ENCODE assay signal across 8 cellular contexts in genomic region chr1:32013386-32014198, GRCh38. TPM values are rescaled to one million over a fixed set of nuclear protein-coding genes. Genes with fewer than 3 reads are reported as not detected.
DNase-seq lines count a peak whose midpoint lies in the region; ATAC-seq and TF ChIP-seq lines count a peak whose summit lies in the region.

A gene with protein sequence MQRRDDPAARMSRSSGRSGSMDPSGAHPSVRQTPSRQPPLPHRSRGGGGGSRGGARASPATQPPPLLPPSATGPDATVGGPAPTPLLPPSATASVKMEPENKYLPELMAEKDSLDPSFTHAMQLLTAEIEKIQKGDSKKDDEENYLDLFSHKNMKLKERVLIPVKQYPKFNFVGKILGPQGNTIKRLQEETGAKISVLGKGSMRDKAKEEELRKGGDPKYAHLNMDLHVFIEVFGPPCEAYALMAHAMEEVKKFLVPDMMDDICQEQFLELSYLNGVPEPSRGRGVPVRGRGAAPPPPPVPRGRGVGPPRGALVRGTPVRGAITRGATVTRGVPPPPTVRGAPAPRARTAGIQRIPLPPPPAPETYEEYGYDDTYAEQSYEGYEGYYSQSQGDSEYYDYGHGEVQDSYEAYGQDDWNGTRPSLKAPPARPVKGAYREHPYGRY (plus strand): TSS chr1:32013868. CDS start chr1:32013996, 128 bp downstream.

- H3K27me3 ChIP-seq in GM06990 (replicated peaks; ENCODE audit: control insufficient read depth, insufficient read depth, low read length) (no peaks in the 10 kb centered on the region), suprapubic skin (no peaks in the 10 kb centered on the region)

- TF ChIP-seq CTCF in GM06990 (IDR thresholded peaks at IDR 0.05; ENCODE audit: insufficient read depth, low read length, poor library complexity, severe bottlenecking) (no peak), suprapubic skin (IDR thresholded peaks at IDR 0.05) (no peak)

- peaks cover 33% of the 10 kb centered on the region for H3K4me1 ChIP-seq in suprapubic skin

- peak within 1 kb of the TSS; percentile 97 for H3K27ac Mint-ChIP-seq in activated naive CD4-positive, alpha-beta T cell treated with anti-CD3 and anti-CD28 coated beads, Interleukin-2, amount 50 U/mL, for 24 hours

- H3K9me3 ChIP-seq in suprapubic skin: no peaks in the 10 kb centered on the region

- peak within 1 kb of the TSS; percentile 86 for H3K4me3 ChIP-seq in GM06990 (replicated peaks; ENCODE audit: low read depth, low read length)
- peak within 1 kb of the TSS; percentile 92 for H3K4me3 ChIP-seq in suprapubic skin

- H3K36me3 ChIP-seq in GM06990 (ENCODE audit: control insufficient read depth, insufficient read depth, low read length): no peaks in the 10 kb centered on the region; the same call in 1 of the 2 replicates
- H3K36me3 ChIP-seq in suprapubic skin: no peaks in the 10 kb centered on the region

- ATAC-seq in HG02588 (IDR thresholded peaks at IDR 0.05; ENCODE audit: unreplicated experiment) (peak; percentile 74), SK-N-SH treated with all-trans-retinoic acid at 6 μM for 48 hours (peak; percentile 86)

- H3K27me3 Mint-ChIP-seq in activated naive CD4-positive, alpha-beta T cell treated with anti-CD3 and anti-CD28 coated beads, Interleukin-2, amount 50 U/mL, for 24 hours: no peaks in the 10 kb centered on the region

- H3K9me3 Mint-ChIP-seq in activated naive CD4-positive, alpha-beta T cell treated with anti-CD3 and anti-CD28 coated beads, Interleukin-2, amount 50 U/mL, for 24 hours: no peaks in the 10 kb centered on the region

- no peak for TF ChIP-seq EP300 in suprapubic skin (IDR thresholded peaks at IDR 0.05)

- H3K4me3 Mint-ChIP-seq in activated naive CD4-positive, alpha-beta T cell treated with anti-CD3 and anti-CD28 coated beads, Interleukin-2, amount 50 U/mL, for 24 hours: peak within 1 kb of the TSS; percentile 93

- H3K4me1 Mint-ChIP-seq in activated naive CD4-positive, alpha-beta T cell treated with anti-CD3 and anti-CD28 coated beads, Interleukin-2, amount 50 U/mL, for 24 hours: peaks cover 33% of the 10 kb centered on the region

- H3K27ac ChIP-seq in suprapubic skin: peak within 1 kb of the TSS; percentile 98

- under 1% methylated on average over 67 of the region's 101 CpGs for WGBS in suprapubic skin

- DNase-seq in GM06990 (ENCODE audit: extremely low read depth, insufficient read length) (peak; percentile 100), NCI-H1092 (lab: John Stamatoyannopoulos, UW) (peak; percentile 100), globus pallidus (ENCODE audit: low spot score) (peak; percentile 99), nucleus accumbens (lab: John Stamatoyannopoulos, UW) (peak; percentile 81 to 99 (median 98)), suprapubic skin (ENCODE audit: low spot score in 2 of 2) (peak; percentile 99 to 100)

- peaks cover 3% of the 10 kb centered on the region for H3K36me3 Mint-ChIP-seq in activated naive CD4-positive, alpha-beta T cell treated with anti-CD3 and anti-CD28 coated beads, Interleukin-2, amount 50 U/mL, for 24 hours

- peak in 1 of 2 donors; percentile 88 for TF ChIP-seq POLR2A in suprapubic skin (IDR thresholded peaks at IDR 0.05)

TF ChIP-seq in SK-N-SH treated with all-trans-retinoic acid at 6 μM for 48 hours, 23 proteins besides CTCF, POLR2A, EP300 and RAD21:
- TF ChIP-seq ZC3H10 (CRISPR knock-in tag; IDR thresholded peaks at IDR 0.05) (no peak), ZNF70 (CRISPR knock-in tag; IDR thresholded peaks at IDR 0.05) (no peak), ARNTL (CRISPR knock-in tag; IDR thresholded peaks at IDR 0.05; ENCODE audit: borderline replicate concordance, low read depth) (peak; percentile 90; the same call in 1 of the 2 replicates), PATZ1 (CRISPR knock-in tag; IDR thresholded peaks at IDR 0.05; ENCODE audit: borderline replicate concordance) (peak; percentile 73; the same call in 1 of the 2 replicates)

RNA-seq across cellular contexts. Expression of the gene that starts here (rescaled TPM):
- total RNA-seq in suprapubic skin: 10 to 100 TPM; 57.2 to 85.2 (median 64.3) TPM

Comparison
In these comparisons a context has a peak if more than half of its experiments do, and no peak if none do; other contexts are left out.
1. Peak in every context shown above with its lines: DNase-seq, ATAC-seq, H3K4me3 ChIP-seq and H3K27ac ChIP-seq.